In genomic region chr9:128208386-128208785, GRCh38 we compare ENCODE assay signal across 21 cellular contexts. TPM values are rescaled to one million over a fixed set of nuclear protein-coding genes. Genes with fewer than 3 reads are reported as not detected.
DNase-seq lines count a peak whose midpoint lies in the region; TF ChIP-seq lines count a peak whose summit lies in the region.
"Had no signal": no experiment of that assay in that cellular context is flagged by ENCODE, and none has a peak within 500 bp of the region (broad histone marks: within the 10 kb centered on the region; RNA-seq: fewer than 3 reads in every experiment).

No MANE protein-coding gene starts in this region.

- H3K4me1 Mint-ChIP-seq in neural progenitor cell, result peaks cover 34% of the 10 kb centered on the region

- in situ Hi-C loops in G401 (cut with HindIII; ENCODE audit: low sequenced_read_pairs), result no loop called here

- peak overlapping the region; percentile 41 for H3K4me3 Mint-ChIP-seq in neural progenitor cell
- H3K4me3 Mint-ChIP-seq: CD8-positive, alpha-beta memory T cell had no signal

- H3K36me3 Mint-ChIP-seq in neural progenitor cell, result peaks cover 2% of the 10 kb centered on the region
- H3K36me3 Mint-ChIP-seq: CD8-positive, alpha-beta memory T cell had no signal

- H4K20me1 ChIP-seq in neural progenitor cell (ENCODE audit: low read depth), result peaks cover 41% of the 10 kb centered on the region

- peaks cover 13% of the 10 kb centered on the region for H3K79me2 ChIP-seq in neural progenitor cell (ENCODE audit: low read depth)

- no peak overlapping the region for H3K4me2 ChIP-seq in neural progenitor cell

- peaks cover 8% of the 10 kb centered on the region for H3F3A ChIP-seq in neural progenitor cell (ENCODE audit: low read depth)

- peaks cover 8% of the 10 kb centered on the region for H3K4me1 ChIP-seq in neural progenitor cell

- H3K9me3 Mint-ChIP-seq in neural progenitor cell, result no peaks in the 10 kb centered on the region
- H3K9me3 Mint-ChIP-seq: CD8-positive, alpha-beta memory T cell had no signal

- H3K27ac Mint-ChIP-seq in neural progenitor cell, result peak overlapping the region; percentile 68

- H3K27ac ChIP-seq in neural progenitor cell, result no peak overlapping the region
- H3K27ac ChIP-seq: C4-2B had no signal

- H3K27me3 ChIP-seq in neural progenitor cell, result no peaks in the 10 kb centered on the region

- no peaks in the 10 kb centered on the region for H3K9me3 ChIP-seq in neural progenitor cell (ENCODE audit: low read depth)
- H3K9me3 ChIP-seq: MG63 had no signal

- H3K9ac ChIP-seq in neural progenitor cell, result no peak overlapping the region

- DNase-seq in AG10803 (ENCODE audit: low read depth) (peak; percentile 18), G401 (ENCODE audit: low spot score) (peak; percentile 13), epithelial cell of esophagus (ENCODE audit: low read depth) (peak; percentile 50), neural progenitor cell (ENCODE audit: low spot score) (no peak), NCI-H1417 treated with DMSO at 0.1 percent for 48 hours (lab: John Stamatoyannopoulos, UW) (no peak), GOT3 (lab: John Stamatoyannopoulos, UW) (no peak), NCI-H146 (lab: John Stamatoyannopoulos, UW) (no peak)
- no peak for DNase-seq in central memory CD4-positive, alpha-beta T cell
- DNase-seq: Calu3; CD8-positive, alpha-beta memory T cell; GDM1; Kasumi-1; MG63; NCI-H1436; NCI-H1930; NCI-H2227 treated with DMSO at 0.1 percent for 48 hours; NCI-H510A; NCI-H748 treated with DMSO at 0.1 percent for 48 hours had no signal

- H3K4me3 ChIP-seq in AG10803 (ENCODE audit: low read length) (no peak overlapping the region), epithelial cell of esophagus (ENCODE audit: low read length) (no peak overlapping the region), neural progenitor cell (no peak overlapping the region)
- H3K4me3 ChIP-seq: MG63 had no signal

- no peak for TF ChIP-seq CTCF in AG10803 (conservative IDR thresholded peaks at IDR 0.05; ENCODE audit: low read length)
- no peak for TF ChIP-seq CTCF in epithelial cell of esophagus (IDR thresholded peaks at IDR 0.05; ENCODE audit: insufficient read depth, low read depth, low read length, missing control alignments)
- no peak for TF ChIP-seq CTCF in neural progenitor cell (IDR thresholded peaks at IDR 0.05)

- no peak overlapping the region for H2AFZ ChIP-seq in neural progenitor cell (replicated peaks)

- H3K27me3 Mint-ChIP-seq in neural progenitor cell (ENCODE audit: insufficient read depth, low read depth), result peaks cover 10% of the 10 kb centered on the region

- no peaks in the 10 kb centered on the region for H3K36me3 ChIP-seq in neural progenitor cell
- H3K36me3 ChIP-seq: MG63 had no signal

RNA-seq across cellular contexts. Expression of gene DNM1, which starts 5.2 kb away (rescaled TPM):
- total RNA-seq in G401 (2014; rRNA removed; shearing (Covaris generic)), result 5.5 and 6.1 TPM in 2 replicates
- total RNA-seq in neural progenitor cell (ENCODE audit: low replicate concordance), result 30.1 and 52.7 TPM in 2 replicates

RNA-seq across cellular contexts. Expression of gene CIZ1, which starts 17.0 kb away (rescaled TPM):
- total RNA-seq in G401 (2014; rRNA removed; shearing (Covaris generic)), result 13.7 and 17.5 TPM in 2 replicates
- total RNA-seq in neural progenitor cell (ENCODE audit: low replicate concordance), result 33.4 and 48.8 TPM in 2 replicates

RNA-seq across cellular contexts. Expression of gene BBLN, which starts 48.3 kb away (rescaled TPM):
- 121 and 125 TPM in 2 replicates for total RNA-seq in G401 (2014; rRNA removed; shearing (Covaris generic))
- total RNA-seq in neural progenitor cell (ENCODE audit: low replicate concordance), result 69.4 and 228 TPM in 2 replicates

RNA-seq across cellular contexts. Expression of gene LCN2, which starts 59.1 kb away (rescaled TPM):
- total RNA-seq in G401 (2014; rRNA removed; shearing (Covaris generic)), result 13.5 TPM in 1 of 2 replicates, not detected in the other
- not detected in 2 replicates for total RNA-seq in neural progenitor cell (ENCODE audit: low replicate concordance)
- total RNA-seq: A673; CD8-positive, alpha-beta memory T cell; Daoy had no signal

Comparison
In these comparisons a context has a peak if more than half of its experiments do, and no peak if none do; other contexts are left out.
1. DNase-seq: peak in AG10803 (single experiment), G401 (single experiment) and epithelial cell of esophagus (single experiment); none in neural progenitor cell (single experiment), NCI-H1417 treated with DMSO at 0.1 percent for 48 hours (single experiment), GOT3 (single experiment), central memory CD4-positive, alpha-beta T cell (single experiment) and NCI-H146 (single experiment).